Comparison of ENCODE assay signal across 8 cellular contexts in the genomic region with DNA sequence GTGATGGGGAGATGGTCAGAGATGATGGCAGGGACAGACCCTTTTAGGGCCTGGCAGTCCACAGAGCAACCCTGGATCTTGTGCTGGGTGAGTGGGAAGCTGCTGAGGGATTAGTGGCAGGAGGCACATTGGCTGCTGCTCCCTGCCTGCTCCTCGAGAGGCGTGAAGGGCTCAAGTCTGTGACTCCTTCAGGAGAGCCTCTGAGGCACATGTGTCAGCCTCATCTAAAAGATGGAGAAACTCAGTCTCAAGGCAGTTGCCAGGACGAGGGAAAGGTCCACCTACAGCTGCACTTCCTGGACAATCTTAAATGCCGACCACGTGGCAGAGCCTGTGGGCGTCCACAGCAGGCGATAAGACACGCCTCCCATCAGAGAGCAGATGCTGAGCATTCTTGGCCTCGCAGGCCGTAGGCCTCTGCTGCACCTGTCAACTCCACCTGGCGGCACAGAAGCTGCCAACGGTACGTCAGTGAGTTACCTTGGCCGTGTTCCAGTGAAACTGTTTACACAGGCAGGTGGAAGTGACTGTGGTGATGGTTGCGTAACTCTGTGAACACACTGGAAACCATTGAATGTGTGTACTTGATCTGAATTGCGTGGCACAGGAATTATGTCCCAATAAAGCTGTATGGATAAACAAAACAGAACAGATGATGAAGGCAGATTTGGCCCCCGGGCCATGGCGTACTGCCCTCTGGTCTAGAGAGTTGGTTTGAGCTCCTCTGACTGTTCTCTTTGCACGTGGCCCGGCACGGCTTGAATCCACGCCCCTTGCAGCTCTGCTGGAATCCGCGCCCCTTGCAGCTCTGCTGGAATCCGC.
A peak's percentile ranks its signal among the peaks of the same experiment; 100 is the strongest.
DNase-seq lines count a peak whose midpoint lies in the region; ATAC-seq and TF ChIP-seq lines count a peak whose summit lies in the region.

No MANE protein-coding gene starts in this region.

- H3K9me3 Mint-ChIP-seq in Calu3 (ENCODE audit: low read depth, unreplicated experiment): no peaks in the 10 kb centered on the region

- CTCF ChIA-PET in Calu3 (lab: Charles Lee): interaction anchor here (0.6 to 2.3 kb wide), 11 partner anchors 13 to 136 kb away, joined by 3 to 20 read pairs (median 5); no protein-coding TSS in a partner anchor

- H3K36me3 Mint-ChIP-seq in Calu3 (ENCODE audit: insufficient read depth, unreplicated experiment): peaks cover 9% of the 10 kb centered on the region

- WGBS in suprapubic skin: 63% methylated on average over 25 of the region's 25 CpGs

- no peak overlapping the region for H3K4me3 Mint-ChIP-seq in Calu3 (ENCODE audit: low read depth, unreplicated experiment)

- H3K27ac ChIP-seq in WERI-Rb-1: no peak overlapping the region
- no peak overlapping the region for H3K27ac ChIP-seq in suprapubic skin
- H3K27ac ChIP-seq in coronary artery: no peak overlapping the region

- H3K27me3 ChIP-seq in WERI-Rb-1 (ENCODE audit: insufficient read depth, low read depth, severe bottlenecking): no peaks in the 10 kb centered on the region
- H3K27me3 ChIP-seq in suprapubic skin: no peaks in the 10 kb centered on the region

- H3K27me3 Mint-ChIP-seq in Calu3 (ENCODE audit: unreplicated experiment): no peaks in the 10 kb centered on the region

- TF ChIP-seq POLR2A in suprapubic skin (IDR thresholded peaks at IDR 0.05): no peak

- no peaks in the 10 kb centered on the region for H3K4me1 ChIP-seq in suprapubic skin

- intact Hi-C loops in Calu3 (cut with micrococcal nuclease; ENCODE audit: unreplicated experiment): loop anchor here (1.0 to 5.0 kb wide), 3 partner anchors 109 to 994 kb away; no protein-coding TSS in a partner anchor

- H3K36me3 ChIP-seq in WERI-Rb-1 (peaks cover 81% of the 10 kb centered on the region), suprapubic skin (peaks cover 12% of the 10 kb centered on the region)

- peak overlapping the region; percentile 46 for H3K27ac Mint-ChIP-seq in Calu3 (ENCODE audit: unreplicated experiment)

- H3K9me3 ChIP-seq in WERI-Rb-1 (ENCODE audit: severe bottlenecking) (no peaks in the 10 kb centered on the region), suprapubic skin (no peaks in the 10 kb centered on the region)

- no TSS peak for BruUV-seq in Calu3 (replicated peaks; lab: Mats Ljungman, UMichigan)

- DNase-seq in Calu3 (peak; percentile 96), NCI-H1436 treated with DMSO at 0.1 percent for 48 hours (lab: John Stamatoyannopoulos, UW) (peak; percentile 96), WERI-Rb-1 (peak; percentile 58), epithelial cell of proximal tubule (ENCODE audit: low read depth) (peak; percentile 61), suprapubic skin (ENCODE audit: low spot score in 2 of 2) (peak; percentile 79 to 83), coronary artery (ENCODE audit: low spot score) (no peak)

- H3K4me3 ChIP-seq in WERI-Rb-1 (ENCODE audit: low read depth, low read length) (no peak overlapping the region), epithelial cell of proximal tubule (ENCODE audit: low read depth, low read length) (no peak overlapping the region), suprapubic skin (no peak overlapping the region), coronary artery (no peak overlapping the region)

- peaks cover 16% of the 10 kb centered on the region for H3K4me1 Mint-ChIP-seq in Calu3 (ENCODE audit: low read depth, unreplicated experiment)

- TF ChIP-seq EP300 in suprapubic skin (IDR thresholded peaks at IDR 0.05): no peak

- ATAC-seq in GM19351 (IDR thresholded peaks at IDR 0.05; ENCODE audit: unreplicated experiment) (no peak), HG03565 (IDR thresholded peaks at IDR 0.05; ENCODE audit: unreplicated experiment) (no peak)

- TF ChIP-seq CTCF in Calu3 (IDR thresholded peaks at IDR 0.05; ENCODE audit: unreplicated experiment) (peak; percentile 39), WERI-Rb-1 (IDR thresholded peaks at IDR 0.05; ENCODE audit: low read depth, low read length) (no peak), epithelial cell of proximal tubule (conservative IDR thresholded peaks at IDR 0.05; ENCODE audit: low read depth, low read length) (peak; percentile 35), suprapubic skin (IDR thresholded peaks at IDR 0.05) (no peak), coronary artery (IDR thresholded peaks at IDR 0.05) (no peak)

Comparison
In these comparisons a context has a peak if more than half of its experiments do, and no peak if none do; other contexts are left out.
1. CTCF ChIP-seq: peak in Calu3 (single experiment) and epithelial cell of proximal tubule (single experiment); none in WERI-Rb-1 (single experiment), suprapubic skin (0 of 2) and coronary artery (single experiment).